ENCODE assay signal across 8 cellular contexts in genomic region chr3:41961750-41962679, GRCh38. TPM values are rescaled to one million over a fixed set of nuclear protein-coding genes. Genes with fewer than 3 reads are reported as not detected.
A peak's percentile ranks its signal among the peaks of the same experiment; 100 is the strongest.
DNase-seq lines count a peak whose midpoint lies in the region; ATAC-seq and TF ChIP-seq lines count a peak whose summit lies in the region.

Gene ULK4 (minus strand): TSS chr3:41962103. CDS start chr3:41954759, 7,344 bp downstream.

- no peaks in the 10 kb centered on the region for H4K20me1 ChIP-seq in IMR-90 (ENCODE audit: insufficient read depth, low read length)

- no peaks in the 10 kb centered on the region for H3K9me3 ChIP-seq in IMR-90 (ENCODE audit: control insufficient read depth, insufficient read depth, low read length)
- no peaks in the 10 kb centered on the region for H3K9me3 ChIP-seq in mucosa of descending colon

- H3K18ac ChIP-seq in IMR-90 (ENCODE audit: low read depth, low read length) = no peak within 1 kb of the TSS

- intact Hi-C loops in IMR-90 (cut with micrococcal nuclease) = loop anchor here (1.0 to 5.0 kb wide), 2 partner anchors 110 to 137 kb away; no protein-coding TSS in a partner anchor
- intact Hi-C loops in mucosa of descending colon (cut with DNase I, micrococcal nuclease) = no loop called here

- WGBS in IMR-90 (ENCODE audit: extremely low coverage in 2 of 2, insufficient read length in 1 of 2), 2 experiments = 0% methylated on average over 23 of the region's 58 CpGs; no CpG with 5 or more reads in 1 of the 2 experiments

- H3K79me1 ChIP-seq in IMR-90 (ENCODE audit: low read depth in 1 of 2, low read length in 2 of 2) = peaks cover 0 to 8% of the 10 kb centered on the region in 2 experiments; a peak in 2 of 4 replicates

- peak within 1 kb of the TSS; percentile 56 for H4K91ac ChIP-seq in IMR-90 (ENCODE audit: insufficient read depth, low read depth, low read length)

- BruUV-seq in IMR-90 (replicated peaks; lab: Mats Ljungman, UMichigan) = no TSS peak

- TF ChIP-seq POLR2A in IMR-90 (IDR thresholded peaks at IDR 0.05; ENCODE audit: low read depth, low read length) = peak; percentile 74; the same call in 1 of the 2 replicates

- H2AFZ ChIP-seq in IMR-90 (replicated peaks; ENCODE audit: low read length, poor library complexity) = peak within 1 kb of the TSS; percentile 95

- no peak within 1 kb of the TSS; the same call in 1 of the 2 replicates for H3K56ac ChIP-seq in IMR-90 (ENCODE audit: extremely low read depth, insufficient read depth, low read length)

- POLR2A ChIA-PET in IMR-90 (lab: Charles Lee; ENCODE audit: unreplicated experiment) = no interaction called here

- H3K27me3 ChIP-seq in IMR-90 (ENCODE audit: control insufficient read depth, insufficient read depth, low read length) = no peaks in the 10 kb centered on the region

- peak within 1 kb of the TSS; percentile 12 for H2AK9ac ChIP-seq in IMR-90 (replicated peaks; ENCODE audit: low read depth, low read length, poor library complexity)

- H3K9ac ChIP-seq in IMR-90 (ENCODE audit: low read depth, low read length) = peak within 1 kb of the TSS; percentile 43

- CTCF ChIA-PET in IMR-90 (lab: Yijun Ruan, JAX) = no interaction called here

- peak within 1 kb of the TSS; percentile 95 for H3K4me2 ChIP-seq in IMR-90 (ENCODE audit: low read depth, low read length)

- ATAC-seq in GM21528 (IDR thresholded peaks at IDR 0.05; ENCODE audit: low FRiP score, unreplicated experiment) = peak; percentile 97
- ATAC-seq in IMR-90 (ENCODE audit: low read depth) = peak; percentile 94
- ATAC-seq in mucosa of descending colon = peak; percentile 95

- H3K23ac ChIP-seq in IMR-90 (ENCODE audit: low read depth, low read length) = 0 out of 2 replicates have a peak within 1 kb of the TSS, but pooled peaks have one; percentile 73

- H2AK5ac ChIP-seq in IMR-90 (ENCODE audit: low read depth, low read length) = 0 out of 2 replicates have a peak within 1 kb of the TSS, but pooled peaks have one; percentile 6

- TF ChIP-seq CTCF in IMR-90 (conservative IDR thresholded peaks at IDR 0.05; ENCODE audit: low read depth, low read length) (no peak), mucosa of descending colon (IDR thresholded peaks at IDR 0.05) (no peak)

- H3K9me1 ChIP-seq in IMR-90 (ENCODE audit: insufficient read depth, low read length) = no peaks in the 10 kb centered on the region

- no peak within 1 kb of the TSS for H2BK5ac ChIP-seq in IMR-90 (ENCODE audit: low read depth, low read length, poor library complexity, severe bottlenecking)

- dilution Hi-C loops in IMR-90 (cut with HindIII; ENCODE audit: low sequenced_read_pairs, unreplicated experiment) = no loop called here

- in situ Hi-C loops in IMR-90 (cut with MboI; ENCODE audit: low sequenced_read_pairs) = no loop called here

- no peak within 1 kb of the TSS for H2BK20ac ChIP-seq in IMR-90 (ENCODE audit: low read depth, low read length)

- DNase-seq in DMS 273 (lab: John Stamatoyannopoulos, UW; ENCODE audit: unreplicated experiment) (peak; percentile 98), IMR-90 (peak; percentile 100), OCI-M1 (lab: John Stamatoyannopoulos, UW) (peak; percentile 99), activated T-cell treated with anti-CD3 and anti-CD28 coated beads for 4 hours (peak; percentile 86), epithelial cell of prostate (ENCODE audit: low read depth, low spot score) (peak; percentile 100), mucosa of descending colon (peak; percentile 97 to 98 (median 98))
- DNase-seq in stimulated activated CD8-positive, alpha-beta memory T cell treated with anti-CD3 and anti-CD28 coated beads, Interleukin-4, amount 100 ng/mL, for 24 hours (ENCODE audit: low read depth) = peak; percentile 88

- no peaks in the 10 kb centered on the region for H3K36me3 ChIP-seq in IMR-90 (ENCODE audit: control insufficient read depth, insufficient read depth, low read length)
- peaks cover 5% of the 10 kb centered on the region for H3K36me3 ChIP-seq in mucosa of descending colon (ENCODE audit: low read depth)

- H3K4me1 ChIP-seq in IMR-90 (ENCODE audit: control insufficient read depth, insufficient read depth, low read length) = peaks cover 3% of the 10 kb centered on the region; the same call in 1 of the 2 replicates
- peaks cover 5% of the 10 kb centered on the region for H3K4me1 ChIP-seq in mucosa of descending colon (ENCODE audit: low read depth)

- H3K4me3 ChIP-seq in IMR-90 (ENCODE audit: insufficient read depth, low read depth, low read length) (peak within 1 kb of the TSS; percentile 52), mucosa of descending colon (peak within 1 kb of the TSS; percentile 50)

- TF ChIP-seq RAD21 in IMR-90 (IDR thresholded peaks at IDR 0.05; ENCODE audit: low read length) = no peak

- H3K27ac ChIP-seq in IMR-90 (ENCODE audit: insufficient read depth, low read length) (peak within 1 kb of the TSS; percentile 25), epithelial cell of prostate (peak within 1 kb of the TSS; percentile 54)

- H2BK120ac ChIP-seq in IMR-90 (ENCODE audit: low read depth, low read length) = 0 out of 2 replicates have a peak within 1 kb of the TSS, but pooled peaks have one; percentile 1

- no peak within 1 kb of the TSS for H2BK15ac ChIP-seq in IMR-90 (ENCODE audit: low read depth, low read length)

- peak within 1 kb of the TSS; percentile 62 for H3K14ac ChIP-seq in IMR-90 (replicated peaks; ENCODE audit: low read depth, low read length)

- peak within 1 kb of the TSS; percentile 43 for H4K5ac ChIP-seq in IMR-90 (ENCODE audit: low read depth, low read length)

- peak within 1 kb of the TSS; percentile 19; the same call in 1 of the 2 replicates for H3K4ac ChIP-seq in IMR-90 (ENCODE audit: low read depth, low read length)

- H4K8ac ChIP-seq in IMR-90 (ENCODE audit: low read depth in 2 of 2, low read length in 2 of 2) = peak within 1 kb of the TSS; percentile 73 to 88

TF ChIP-seq in IMR-90, 13 proteins besides CTCF, POLR2A, EP300 and RAD21:
- TF ChIP-seq RCOR1 (IDR thresholded peaks at IDR 0.05; ENCODE audit: insufficient replicate concordance, low read length) = no peak
- TF ChIP-seq FOS (IDR thresholded peaks at IDR 0.05; ENCODE audit: low read depth, low read length) = peak; percentile 29; the same call in 1 of the 2 replicates
- 0 out of 2 replicates have a peak, but pooled peaks have one; percentile 57 for TF ChIP-seq ELK1 (IDR thresholded peaks at IDR 0.05; ENCODE audit: borderline replicate concordance, low read depth, low read length)
- peak; percentile 88; the same call in 1 of the 2 replicates for TF ChIP-seq MAZ (IDR thresholded peaks at IDR 0.05; ENCODE audit: borderline replicate concordance, low read depth, low read length)
- peak; percentile 100; the same call in 1 of the 2 replicates for TF ChIP-seq CHD1 (IDR thresholded peaks at IDR 0.05; ENCODE audit: low read depth, low read length)
- TF ChIP-seq MAFK (IDR thresholded peaks at IDR 0.05; ENCODE audit: low read depth, low read length) = no peak
- TF ChIP-seq MXI1 (IDR thresholded peaks at IDR 0.05; ENCODE audit: borderline replicate concordance, low read depth, low read length) = peak; percentile 92; the same call in 1 of the 2 replicates
- TF ChIP-seq, protein P1, sequence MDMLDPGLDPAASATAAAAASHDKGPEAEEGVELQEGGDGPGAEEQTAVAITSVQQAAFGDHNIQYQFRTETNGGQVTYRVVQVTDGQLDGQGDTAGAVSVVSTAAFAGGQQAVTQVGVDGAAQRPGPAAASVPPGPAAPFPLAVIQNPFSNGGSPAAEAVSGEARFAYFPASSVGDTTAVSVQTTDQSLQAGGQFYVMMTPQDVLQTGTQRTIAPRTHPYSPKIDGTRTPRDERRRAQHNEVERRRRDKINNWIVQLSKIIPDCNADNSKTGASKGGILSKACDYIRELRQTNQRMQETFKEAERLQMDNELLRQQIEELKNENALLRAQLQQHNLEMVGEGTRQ (IDR thresholded peaks at IDR 0.05; ENCODE audit: low read depth, low read length) = peak; percentile 89
- peak; percentile 99 for TF ChIP-seq BHLHE40 (IDR thresholded peaks at IDR 0.05; ENCODE audit: low read depth, low read length)
- peak; percentile 31; the same call in 1 of the 2 replicates for TF ChIP-seq CEBPB (IDR thresholded peaks at IDR 0.05; ENCODE audit: low read depth, low read length)

RNA-seq across cellular contexts. Expression of gene ULK4, which starts in this region (rescaled TPM):
- total RNA-seq in IMR-90 (2012; rRNA removed) (5.0 and 10.3 TPM in 2 replicates), mucosa of descending colon (10 to 100 TPM in 1 of 3 donors, 1 to 10 TPM in 2; 7.2 to 10.1 (median 9.5) TPM)
- 1.3 and 2.7 TPM in 2 replicates for polyA plus RNA-seq in IMR-90 (2012; rRNA removed)
- 0.47 and 0.73 TPM in 2 replicates for polyA plus RNA-seq in IMR-90 (2012; cell fraction: cytosol; rRNA removed)
- polyA plus RNA-seq in IMR-90 (2012; cell fraction: nucleus; rRNA removed; ENCODE audit: low replicate concordance) = 0.90 and 4.3 TPM in 2 replicates

Comparison
In these comparisons a context has a peak if more than half of its experiments do, and no peak if none do; other contexts are left out.
1. Peak in every context shown above with its lines: DNase-seq, ATAC-seq, H3K4me3 ChIP-seq and H3K27ac ChIP-seq.